16 cellular contexts compared by ENCODE assay signal in the genomic region with DNA sequence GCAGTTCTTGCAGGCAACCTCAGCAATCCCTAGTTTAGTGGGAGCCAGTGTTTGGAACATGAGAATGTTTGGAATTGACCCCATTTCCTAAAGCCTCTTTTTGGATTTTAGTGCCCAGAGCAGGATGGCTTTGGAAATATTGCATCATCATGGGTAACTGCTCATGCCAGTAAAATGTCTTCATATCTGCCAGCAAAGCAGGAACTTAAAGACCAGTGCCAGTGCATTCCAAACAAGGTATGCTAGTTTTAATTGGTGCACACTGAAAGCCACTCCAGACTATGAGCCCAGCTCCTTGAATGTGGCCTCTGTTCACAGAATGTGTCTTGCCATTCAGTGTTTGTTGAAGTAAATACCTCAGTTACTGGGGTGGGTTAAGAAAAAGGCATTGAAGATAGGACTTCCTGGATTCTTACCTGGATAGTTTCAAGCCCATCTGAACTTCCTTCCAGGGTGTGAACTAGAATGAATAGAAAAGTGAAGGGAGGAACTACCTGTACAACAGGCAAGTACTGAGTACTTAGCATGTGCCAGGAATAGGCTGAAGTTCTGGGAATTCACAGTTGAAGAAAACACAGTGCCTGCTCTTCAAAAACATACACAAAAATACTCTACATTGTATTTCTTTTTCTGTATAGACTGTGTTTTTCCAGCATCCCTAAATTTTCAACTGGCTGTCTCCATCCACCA.
DNase-seq lines count a peak whose midpoint lies in the region; ATAC-seq and TF ChIP-seq lines count a peak whose summit lies in the region.
"Had no signal": no experiment of that assay in that cellular context is flagged by ENCODE, and none has a peak within 500 bp of the region (broad histone marks: within the 10 kb centered on the region; RNA-seq: fewer than 3 reads in every experiment).

No MANE protein-coding gene starts in this region.

- peak; percentile 26 for DNase-seq in cerebellum (ENCODE audit: low spot score)
- DNase-seq in left lobe of liver (ENCODE audit: low spot score): no peak
- DNase-seq in HFFc6: no peak
- DNase-seq in NCI-H1694 (lab: John Stamatoyannopoulos, UW): no peak
- DNase-seq in NCI-H2171 treated with DMSO at 0.1 percent for 48 hours (lab: John Stamatoyannopoulos, UW): no peak
- DNase-seq: ACHN; activated CD4-positive, alpha-beta memory T cell treated with anti-CD3 and anti-CD28 coated beads, Interleukin-2, amount 10 ng/mL, durations not matched to agents 7 days and 5 days; activated naive CD4-positive, alpha-beta T cell treated with anti-CD3 and anti-CD28 coated beads, Interleukin-2, amount 50 U/mL, for 16 hours; dermis blood vessel endothelial cell; kidney glomerular epithelial cell; NCI-H524 treated with DMSO at 0.1 percent for 48 hours; upper lobe of left lung had no signal

- no peak overlapping the region for H3K27ac Mint-ChIP-seq in HFFc6
- H3K27ac Mint-ChIP-seq: activated CD4-positive, alpha-beta memory T cell treated with anti-CD3 and anti-CD28 coated beads, Interleukin-2, amount 10 ng/mL, durations not matched to agents 7 days and 5 days; natural killer cell treated with Interleukin-12 subunit alpha and Interleukin-12 subunit beta and Interleukin-15 and Interleukin-18, amount 100 ng/mL, for 72 hours had no signal

- H3K4me1 Mint-ChIP-seq in HFFc6 (ENCODE audit: low read depth): no peaks in the 10 kb centered on the region
- H3K4me1 Mint-ChIP-seq: activated CD4-positive, alpha-beta memory T cell treated with anti-CD3 and anti-CD28 coated beads, Interleukin-2, amount 10 ng/mL, durations not matched to agents 7 days and 5 days had no signal

- ATAC-seq in left lobe of liver: peak; percentile 50
- ATAC-seq in HG03108 (IDR thresholded peaks at IDR 0.05; ENCODE audit: unreplicated experiment): no peak
- ATAC-seq: natural killer cell treated with Interleukin-12 subunit alpha and Interleukin-12 subunit beta and Interleukin-15 and Interleukin-18, amount 100 ng/mL, for 72 hours had no signal

- H3K4me3 Mint-ChIP-seq in HFFc6: no peak overlapping the region
- H3K4me3 Mint-ChIP-seq: activated CD4-positive, alpha-beta memory T cell treated with anti-CD3 and anti-CD28 coated beads, Interleukin-2, amount 10 ng/mL, durations not matched to agents 7 days and 5 days; natural killer cell treated with Interleukin-12 subunit alpha and Interleukin-12 subunit beta and Interleukin-15 and Interleukin-18, amount 100 ng/mL, for 72 hours had no signal

- H3K36me3 Mint-ChIP-seq in HFFc6 (ENCODE audit: low read depth): no peaks in the 10 kb centered on the region
- H3K36me3 Mint-ChIP-seq: natural killer cell treated with Interleukin-12 subunit alpha and Interleukin-12 subunit beta and Interleukin-15 and Interleukin-18, amount 100 ng/mL, for 72 hours had no signal

- H3K27ac ChIP-seq in 22Rv1: 0 out of 2 replicates have a peak overlapping the region, but pooled peaks have one; percentile 3

- no peak for TF ChIP-seq CTCF in 22Rv1 (IDR thresholded peaks at IDR 0.05)
- TF ChIP-seq CTCF in HFFc6 (IDR thresholded peaks at IDR 0.05): no peak

- peaks cover 19% of the 10 kb centered on the region for H3K9me3 Mint-ChIP-seq in HFFc6
- H3K9me3 Mint-ChIP-seq: activated CD4-positive, alpha-beta memory T cell treated with anti-CD3 and anti-CD28 coated beads, Interleukin-2, amount 10 ng/mL, durations not matched to agents 7 days and 5 days; natural killer cell treated with Interleukin-12 subunit alpha and Interleukin-12 subunit beta and Interleukin-15 and Interleukin-18, amount 100 ng/mL, for 72 hours had no signal

- H3K27me3 Mint-ChIP-seq in HFFc6 (ENCODE audit: insufficient read depth): no peaks in the 10 kb centered on the region

- no peak for TF ChIP-seq RAD21 in Ishikawa (IDR thresholded peaks at IDR 0.05; ENCODE audit: low read depth)

- TF ChIP-seq EP300 in Ishikawa (IDR thresholded peaks at IDR 0.05; ENCODE audit: borderline replicate concordance): no peak

TF ChIP-seq in Ishikawa, 13 proteins besides CTCF, POLR2A, EP300 and RAD21:
- TF ChIP-seq EGR1 (IDR thresholded peaks at IDR 0.05) (no peak), TCF12 (IDR thresholded peaks at IDR 0.05; ENCODE audit: low read depth) (no peak), CREB1 (IDR thresholded peaks at IDR 0.05; ENCODE audit: low read depth) (no peak), NFIC (IDR thresholded peaks at IDR 0.05) (no peak), ZBTB7A (IDR thresholded peaks at IDR 0.05; ENCODE audit: low read depth) (no peak), CEBPB (IDR thresholded peaks at IDR 0.05) (peak; percentile 75)
- TF ChIP-seq, protein P1, sequence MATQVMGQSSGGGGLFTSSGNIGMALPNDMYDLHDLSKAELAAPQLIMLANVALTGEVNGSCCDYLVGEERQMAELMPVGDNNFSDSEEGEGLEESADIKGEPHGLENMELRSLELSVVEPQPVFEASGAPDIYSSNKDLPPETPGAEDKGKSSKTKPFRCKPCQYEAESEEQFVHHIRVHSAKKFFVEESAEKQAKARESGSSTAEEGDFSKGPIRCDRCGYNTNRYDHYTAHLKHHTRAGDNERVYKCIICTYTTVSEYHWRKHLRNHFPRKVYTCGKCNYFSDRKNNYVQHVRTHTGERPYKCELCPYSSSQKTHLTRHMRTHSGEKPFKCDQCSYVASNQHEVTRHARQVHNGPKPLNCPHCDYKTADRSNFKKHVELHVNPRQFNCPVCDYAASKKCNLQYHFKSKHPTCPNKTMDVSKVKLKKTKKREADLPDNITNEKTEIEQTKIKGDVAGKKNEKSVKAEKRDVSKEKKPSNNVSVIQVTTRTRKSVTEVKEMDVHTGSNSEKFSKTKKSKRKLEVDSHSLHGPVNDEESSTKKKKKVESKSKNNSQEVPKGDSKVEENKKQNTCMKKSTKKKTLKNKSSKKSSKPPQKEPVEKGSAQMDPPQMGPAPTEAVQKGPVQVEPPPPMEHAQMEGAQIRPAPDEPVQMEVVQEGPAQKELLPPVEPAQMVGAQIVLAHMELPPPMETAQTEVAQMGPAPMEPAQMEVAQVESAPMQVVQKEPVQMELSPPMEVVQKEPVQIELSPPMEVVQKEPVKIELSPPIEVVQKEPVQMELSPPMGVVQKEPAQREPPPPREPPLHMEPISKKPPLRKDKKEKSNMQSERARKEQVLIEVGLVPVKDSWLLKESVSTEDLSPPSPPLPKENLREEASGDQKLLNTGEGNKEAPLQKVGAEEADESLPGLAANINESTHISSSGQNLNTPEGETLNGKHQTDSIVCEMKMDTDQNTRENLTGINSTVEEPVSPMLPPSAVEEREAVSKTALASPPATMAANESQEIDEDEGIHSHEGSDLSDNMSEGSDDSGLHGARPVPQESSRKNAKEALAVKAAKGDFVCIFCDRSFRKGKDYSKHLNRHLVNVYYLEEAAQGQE (IDR thresholded peaks at IDR 0.05; ENCODE audit: low read depth): no peak
